Comparison of ENCODE assay signal across 9 cellular contexts in the genomic region with DNA sequence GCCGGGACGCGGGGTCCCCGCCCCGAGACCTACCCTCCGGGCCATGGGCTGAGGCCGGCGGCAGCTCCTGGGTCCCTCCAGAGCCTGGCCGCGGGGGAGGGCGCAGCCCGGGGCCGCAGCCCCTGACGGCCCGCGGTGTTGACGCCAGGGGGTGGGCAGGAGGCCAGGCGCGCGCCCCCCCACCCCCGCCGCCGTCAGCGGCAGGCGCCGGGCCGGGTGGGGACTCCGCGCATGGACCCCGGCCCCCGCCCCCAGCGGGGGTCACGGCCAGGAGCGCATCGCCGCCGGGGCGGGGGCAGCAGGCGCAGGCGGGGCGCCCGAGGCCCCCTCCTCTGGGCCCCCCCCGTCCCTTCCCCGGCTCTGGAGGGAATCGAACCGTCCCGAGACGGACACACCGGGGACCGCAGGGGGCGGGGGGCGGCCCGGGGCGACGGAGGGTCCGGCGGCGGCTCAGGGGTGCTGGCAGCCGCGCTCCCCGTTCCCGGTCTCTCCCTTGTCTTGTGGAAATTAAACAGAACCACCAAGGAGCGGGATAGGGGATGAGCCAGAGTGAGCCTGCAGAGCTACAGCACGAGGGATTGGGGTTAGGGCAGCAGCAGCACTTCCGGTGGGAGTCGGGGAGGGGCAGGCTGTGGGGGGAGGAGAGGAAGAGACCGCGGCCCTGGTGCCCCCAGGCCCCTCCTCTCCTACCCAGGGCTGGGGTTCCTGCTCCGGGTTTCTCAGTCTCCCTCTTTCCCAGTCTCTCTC. TPM values are rescaled to one million over a fixed set of nuclear protein-coding genes. Genes with fewer than 3 reads are reported as not detected.
DNase-seq lines count a peak whose midpoint lies in the region; ATAC-seq and TF ChIP-seq lines count a peak whose summit lies in the region.
"Had no signal": no experiment of that assay in that cellular context is flagged by ENCODE, and none has a peak within 500 bp of the region (broad histone marks: within the 10 kb centered on the region; RNA-seq: fewer than 3 reads in every experiment).

Gene MEIS3 (minus strand): TSS at position 491 of the 747 bp plus-strand sequence. CDS start 446 bp downstream, at position 45.

- H3K9me3 ChIP-seq in stomach = no peaks in the 10 kb centered on the region

- TF ChIP-seq CTCF in WTC11 (IDR thresholded peaks at IDR 0.05) (no peak), stomach (IDR thresholded peaks at IDR 0.05) (no peak)

- POLR2A ChIA-PET in WTC11 (lab: Charles Lee) = interaction anchor here (0.6 kb wide), 1 partner anchor 635 kb away, joined by 3 read pairs; no protein-coding TSS in a partner anchor

- peaks cover 86% of the 10 kb centered on the region for H3K27me3 Mint-ChIP-seq in WTC11 (ENCODE audit: low read depth)

- H3K36me3 ChIP-seq in stomach = peaks cover 0 to 5% (median 2%) of the 10 kb centered on the region in 4 donors

- H3K27ac Mint-ChIP-seq in WTC11 = no peak within 1 kb of the TSS

- DNase-seq in NCI-H146 (lab: John Stamatoyannopoulos, UW) = peak; percentile 40
- no peak for DNase-seq in NCI-H146 treated with DMSO at 0.1 percent for 48 hours (lab: John Stamatoyannopoulos, UW; ENCODE audit: unreplicated experiment)
- DNase-seq in WTC11 (ENCODE audit: low spot score) = no peak
- no peak for DNase-seq in stomach
- DNase-seq in activated CD8-positive, alpha-beta memory T cell treated with anti-CD3 and anti-CD28 coated beads for 24 hours = no peak
- no peak for DNase-seq in OCI-M2 (lab: John Stamatoyannopoulos, UW; ENCODE audit: unreplicated experiment)
- DNase-seq: ACHN had no signal

- CTCF ChIA-PET in WTC11 (lab: Charles Lee) = interaction anchor here (0.6 to 2.9 kb wide), 9 partner anchors 9 to 294 kb away, joined by 3 to 21 read pairs (median 5); partner anchors contain the start of genes DHX34 and KPTN

- peak within 1 kb of the TSS; percentile 55 for H3K4me3 ChIP-seq in iPS-11a (ENCODE audit: low read depth, low read length)
- peak within 1 kb of the TSS; percentile 46 to 52 (median 48) for H3K4me3 ChIP-seq in stomach

- TF ChIP-seq POLR2A in stomach (IDR thresholded peaks at IDR 0.05) = no peak

- H3K27me3 ChIP-seq in stomach = peaks cover 28 to 100% (median 86%) of the 10 kb centered on the region in 3 donors

- 1 to 2% (median 1%) methylated on average over 14 to 59 of the region's 69 CpGs for WGBS in stomach, 5 donors

- H3K36me3 Mint-ChIP-seq in WTC11 = peaks cover 7% of the 10 kb centered on the region

- ATAC-seq in WTC11 (no peak), HG03139 (IDR thresholded peaks at IDR 0.05; ENCODE audit: unreplicated experiment) (no peak)

- peaks cover 63% of the 10 kb centered on the region for H3K4me1 Mint-ChIP-seq in WTC11

- H3K4me1 ChIP-seq in stomach = peaks cover 7 to 40% (median 24%) of the 10 kb centered on the region in 4 donors

- TF ChIP-seq EP300 in stomach (IDR thresholded peaks at IDR 0.05) = no peak

- H3K9me3 Mint-ChIP-seq in WTC11 = no peaks in the 10 kb centered on the region

- peak within 1 kb of the TSS; percentile 67 for H3K4me3 Mint-ChIP-seq in WTC11

- intact Hi-C loops in stomach (cut with DNase I; ENCODE audit: low total_unique reads) = no loop called here

- peak within 1 kb of the TSS in 1 of 5 donors; percentile 42 for H3K27ac ChIP-seq in stomach

TF ChIP-seq in WTC11, 78 proteins besides CTCF, POLR2A, EP300 and RAD21:
- 0 out of 2 replicates have a peak, but pooled peaks have one; percentile 47 for TF ChIP-seq TP53 (CRISPR knock-in tag; IDR thresholded peaks at IDR 0.05)
- peak; percentile 56 for TF ChIP-seq PRDM15 (CRISPR knock-in tag; IDR thresholded peaks at IDR 0.05)
- TF ChIP-seq NR2C2 (CRISPR knock-in tag; IDR thresholded peaks at IDR 0.05) = no peak

RNA-seq across cellular contexts. Expression of gene MEIS3, which starts in this region (rescaled TPM):
- 38.5 to 51.1 TPM (median 48.4 TPM) in 3 replicates for total RNA-seq in WTC11 (2021)
- 10 to 100 TPM in 3 of 5 donors, 1 to 10 TPM in 2; 3.1 to 18.2 (median 10.5) TPM for total RNA-seq in stomach
- 10 to 100 TPM; 11.9 to 16.7 (median 15.3) TPM for polyA plus RNA-seq in stomach
